ENCODE assay signal across 22 cellular contexts in the genomic region with DNA sequence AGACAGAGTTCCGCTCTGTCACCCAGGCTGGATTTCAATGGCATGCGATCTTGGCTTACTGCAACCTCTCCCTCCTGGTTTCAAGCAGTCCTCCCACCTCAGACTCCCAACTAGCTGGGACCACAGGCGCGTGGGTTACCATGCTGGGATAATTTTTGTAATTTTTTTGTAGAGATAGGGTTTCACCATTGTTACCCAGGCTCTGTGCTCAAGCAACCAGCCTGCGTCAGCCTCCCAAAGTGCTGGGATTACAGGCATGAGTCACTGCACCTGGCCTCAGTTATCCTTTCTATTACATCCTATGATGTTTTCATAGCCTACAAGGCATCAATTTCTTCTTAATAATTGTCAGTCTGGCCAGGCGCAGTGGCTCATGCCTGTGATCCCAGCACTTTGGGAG. TPM values are rescaled to one million over a fixed set of nuclear protein-coding genes. Genes with fewer than 3 reads are reported as not detected.
"Had no signal": no experiment of that assay in that cellular context is flagged by ENCODE, and none has a peak within 500 bp of the region (broad histone marks: within the 10 kb centered on the region; RNA-seq: fewer than 3 reads in every experiment).

No MANE protein-coding gene starts in this region.

- H3K27me3 Mint-ChIP-seq: activated CD8-positive, alpha-beta memory T cell treated with anti-CD3 and anti-CD28 coated beads, Interleukin-2, amount 10 ng/mL, durations not matched to agents 7 days and 5 days; central memory CD8-positive, alpha-beta T cell; natural killer cell treated with Interleukin-12 subunit alpha and Interleukin-12 subunit beta and Interleukin-15 and Interleukin-18, amount 100 ng/mL, for 72 hours; type B pancreatic cell had no signal

- ATAC-seq: activated CD8-positive, alpha-beta memory T cell treated with anti-CD3 and anti-CD28 coated beads, Interleukin-2, amount 10 ng/mL, durations not matched to agents 7 days and 5 days; left lobe of liver; mucosa of descending colon; natural killer cell treated with Interleukin-12 subunit alpha and Interleukin-12 subunit beta and Interleukin-15 and Interleukin-18, amount 100 ng/mL, for 72 hours; psoas muscle; sciatic nerve had no signal

- H3K4me1 Mint-ChIP-seq: activated CD8-positive, alpha-beta memory T cell treated with anti-CD3 and anti-CD28 coated beads, Interleukin-2, amount 10 ng/mL, durations not matched to agents 7 days and 5 days; central memory CD8-positive, alpha-beta T cell; immature natural killer cell had no signal

- H3K4me3 ChIP-seq: mucosa of descending colon, psoas muscle had no signal

- H3K27ac ChIP-seq: epithelial cell of prostate, psoas muscle had no signal

- H3K9me3 Mint-ChIP-seq: central memory CD8-positive, alpha-beta T cell; immature natural killer cell; natural killer cell treated with Interleukin-12 subunit alpha and Interleukin-12 subunit beta and Interleukin-15 and Interleukin-18, amount 100 ng/mL, for 72 hours; T-helper 2 cell treated with Interferon-gamma antibody and Interleukin-4, amounts not matched to agents 5 μg/mL and 100 μg/mL, for 36 hours; type B pancreatic cell had no signal

- DNase-seq: activated CD4-positive, alpha-beta T cell treated with anti-CD3 and anti-CD28 coated beads for 1 hour; activated CD4-positive, alpha-beta T cell treated with anti-CD3 and anti-CD28 coated beads, Interleukin-2, amount 50 U/mL, for 48 hours; activated CD8-positive, alpha-beta memory T cell treated with anti-CD3 and anti-CD28 coated beads, Interleukin-2, amount 10 ng/mL, durations not matched to agents 7 days and 5 days; activated naive CD4-positive, alpha-beta T cell; activated T-cell treated with anti-CD3 and anti-CD28 coated beads, Interleukin-2, amount 50 U/mL, for 48 hours; effector memory CD4-positive, alpha-beta T cell; foreskin fibroblast; glutamatergic neuron; immature natural killer cell; mucosa of descending colon; psoas muscle; stimulated activated CD4-positive, alpha-beta T cell treated with anti-CD3 and anti-CD28 coated beads, Interleukin-12 subunit alpha, Interleukin-12 subunit beta, amount 100 ng/mL, for 4 hours; stimulated activated CD4-positive, alpha-beta T cell treated with anti-CD3 and anti-CD28 coated beads, Interleukin-2, amount 100 ng/mL, for 48 hours; stimulated activated naive CD4-positive, alpha-beta T cell treated with Interleukin-2 at 50 U/mL for 16 hours had no signal

- H3K4me1 ChIP-seq: psoas muscle had no signal

- H3K4me3 Mint-ChIP-seq: activated CD8-positive, alpha-beta memory T cell treated with anti-CD3 and anti-CD28 coated beads, Interleukin-2, amount 10 ng/mL, durations not matched to agents 7 days and 5 days; central memory CD8-positive, alpha-beta T cell; immature natural killer cell; natural killer cell treated with Interleukin-12 subunit alpha and Interleukin-12 subunit beta and Interleukin-15 and Interleukin-18, amount 100 ng/mL, for 72 hours; T-helper 2 cell treated with Interferon-gamma antibody and Interleukin-4, amounts not matched to agents 5 μg/mL and 100 μg/mL, for 36 hours; type B pancreatic cell had no signal

- H3K9me3 ChIP-seq: mucosa of descending colon, psoas muscle had no signal

- H3K27ac Mint-ChIP-seq: activated CD8-positive, alpha-beta memory T cell treated with anti-CD3 and anti-CD28 coated beads, Interleukin-2, amount 10 ng/mL, durations not matched to agents 7 days and 5 days; immature natural killer cell; natural killer cell treated with Interleukin-12 subunit alpha and Interleukin-12 subunit beta and Interleukin-15 and Interleukin-18, amount 100 ng/mL, for 72 hours; T-helper 2 cell treated with Interferon-gamma antibody and Interleukin-4, amounts not matched to agents 5 μg/mL and 100 μg/mL, for 36 hours; type B pancreatic cell had no signal

- H3K36me3 Mint-ChIP-seq: activated CD8-positive, alpha-beta memory T cell treated with anti-CD3 and anti-CD28 coated beads, Interleukin-2, amount 10 ng/mL, durations not matched to agents 7 days and 5 days; immature natural killer cell; natural killer cell treated with Interleukin-12 subunit alpha and Interleukin-12 subunit beta and Interleukin-15 and Interleukin-18, amount 100 ng/mL, for 72 hours; type B pancreatic cell had no signal

RNA-seq across cellular contexts. Expression of a gene that starts 36.5 kb away (rescaled TPM):
- total RNA-seq: activated CD8-positive, alpha-beta memory T cell treated with anti-CD3 and anti-CD28 coated beads, Interleukin-2, amount 10 ng/mL, durations not matched to agents 7 days and 5 days; left lobe of liver; natural killer cell treated with Interleukin-12 subunit alpha and Interleukin-12 subunit beta and Interleukin-15 and Interleukin-18, amount 100 ng/mL, for 72 hours; osteoblast; sciatic nerve had no signal

RNA-seq across cellular contexts. Expression of a gene that starts 49.9 kb away (rescaled TPM):
- total RNA-seq: natural killer cell treated with Interleukin-12 subunit alpha and Interleukin-12 subunit beta and Interleukin-15 and Interleukin-18, amount 100 ng/mL, for 72 hours had no signal
